In the genomic region with DNA sequence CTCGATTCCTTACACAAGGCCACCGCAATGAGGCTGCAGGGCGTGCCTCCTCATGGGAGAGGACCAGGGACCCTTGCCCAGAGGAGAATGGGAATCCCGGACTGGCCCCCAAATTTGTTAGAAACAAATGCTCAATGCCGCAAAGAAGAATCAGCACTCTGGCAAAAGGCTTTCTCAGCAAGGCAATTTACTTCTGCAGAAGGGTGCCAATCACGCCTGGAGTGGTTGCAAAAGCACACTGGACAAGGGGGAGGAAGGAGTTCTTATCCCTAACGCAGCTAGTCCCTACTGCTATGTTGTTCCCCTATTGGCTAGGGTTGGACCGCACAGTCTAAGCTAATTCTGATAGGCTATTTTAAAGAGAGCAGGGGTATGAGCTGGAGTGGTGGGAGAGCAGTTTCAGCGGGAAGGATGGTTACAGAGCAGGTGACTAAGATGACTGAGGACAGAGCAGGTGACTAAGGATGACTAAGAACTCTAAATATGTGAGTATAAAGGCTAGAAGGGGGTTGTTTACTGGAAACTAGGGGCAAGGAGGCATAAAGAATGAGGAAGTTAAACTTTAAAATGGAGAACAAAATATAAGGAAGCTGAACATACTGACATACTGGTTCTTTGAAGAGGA, we compare ENCODE assay signal across 1 cellular context.
TF ChIP-seq lines count a peak whose summit lies in the region.

No MANE protein-coding gene starts in this region.

TF ChIP-seq in K562, 482 proteins besides CTCF, POLR2A, EP300 and RAD21 (continues in another document):
- TF ChIP-seq EZH2 (IDR thresholded peaks at IDR 0.05; ENCODE audit: borderline replicate concordance, low read depth, low read length), result no peak
- TF ChIP-seq, protein P1, sequence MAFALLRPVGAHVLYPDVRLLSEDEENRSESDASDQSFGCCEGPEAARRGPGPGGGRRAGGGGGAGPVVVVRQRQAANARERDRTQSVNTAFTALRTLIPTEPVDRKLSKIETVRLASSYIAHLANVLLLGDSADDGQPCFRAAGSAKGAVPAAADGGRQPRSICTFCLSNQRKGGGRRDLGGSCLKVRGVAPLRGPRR (CRISPR knock-in tag; IDR thresholded peaks at IDR 0.05), result no peak
- no peak for TF ChIP-seq YY1 (IDR thresholded peaks at IDR 0.05; ENCODE audit: borderline replicate concordance in 1 of 3, control insufficient read depth in 1 of 3, extremely low read depth in 1 of 3, insufficient read depth in 3 of 3, insufficient read length in 1 of 3, insufficient replicate concordance in 2 of 3, low read depth in 1 of 3, low read length in 2 of 3)
- TF ChIP-seq, protein P2, sequence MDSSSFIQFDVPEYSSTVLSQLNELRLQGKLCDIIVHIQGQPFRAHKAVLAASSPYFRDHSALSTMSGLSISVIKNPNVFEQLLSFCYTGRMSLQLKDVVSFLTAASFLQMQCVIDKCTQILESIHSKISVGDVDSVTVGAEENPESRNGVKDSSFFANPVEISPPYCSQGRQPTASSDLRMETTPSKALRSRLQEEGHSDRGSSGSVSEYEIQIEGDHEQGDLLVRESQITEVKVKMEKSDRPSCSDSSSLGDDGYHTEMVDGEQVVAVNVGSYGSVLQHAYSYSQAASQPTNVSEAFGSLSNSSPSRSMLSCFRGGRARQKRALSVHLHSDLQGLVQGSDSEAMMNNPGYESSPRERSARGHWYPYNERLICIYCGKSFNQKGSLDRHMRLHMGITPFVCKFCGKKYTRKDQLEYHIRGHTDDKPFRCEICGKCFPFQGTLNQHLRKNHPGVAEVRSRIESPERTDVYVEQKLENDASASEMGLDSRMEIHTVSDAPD (CRISPR knock-in tag; IDR thresholded peaks at IDR 0.05), result no peak
- no peak for TF ChIP-seq PHF8 (IDR thresholded peaks at IDR 0.05; ENCODE audit: borderline replicate concordance, low read length)
- TF ChIP-seq CBX5 (IDR thresholded peaks at IDR 0.05; ENCODE audit: borderline replicate concordance, low read depth), result peak; percentile 95
- TF ChIP-seq ZEB2 (IDR thresholded peaks at IDR 0.05), result peak; percentile 55; the same call in 1 of the 2 replicates
- no peak for TF ChIP-seq CXXC5 (CRISPR knock-in tag; IDR thresholded peaks at IDR 0.05)
- no peak for TF ChIP-seq RBM25 (IDR thresholded peaks at IDR 0.05; ENCODE audit: low read depth, low read length, severe bottlenecking)
- no peak for TF ChIP-seq GABPA (tag; conservative IDR thresholded peaks at IDR 0.05; ENCODE audit: low read depth)
- TF ChIP-seq MAFG (tag; conservative IDR thresholded peaks at IDR 0.05), result no peak
- no peak for TF ChIP-seq CEBPG (CRISPR knock-in tag; IDR thresholded peaks at IDR 0.05)
- no peak for TF ChIP-seq CEBPG (tag; conservative IDR thresholded peaks at IDR 0.05 in 1 of 2, IDR thresholded peaks at IDR 0.05 in 1 of 2)
- no peak for TF ChIP-seq TBL1XR1 (IDR thresholded peaks at IDR 0.05; ENCODE audit: low read length in 2 of 2)
- TF ChIP-seq RBM34 (IDR thresholded peaks at IDR 0.05; ENCODE audit: borderline replicate concordance, insufficient read depth, low read length), result no peak
- TF ChIP-seq GABPB2 (CRISPR knock-in tag; conservative IDR thresholded peaks at IDR 0.05), result no peak
- TF ChIP-seq TRIM28 (IDR thresholded peaks at IDR 0.05), result peak; percentile 87
- no peak for TF ChIP-seq SIN3B (IDR thresholded peaks at IDR 0.05; ENCODE audit: low read depth)
- TF ChIP-seq BDP1 (IDR thresholded peaks at IDR 0.05; ENCODE audit: insufficient read depth, insufficient read length), result no peak
- TF ChIP-seq STAG1 (CRISPR knock-in tag; IDR thresholded peaks at IDR 0.05; ENCODE audit: borderline replicate concordance), result no peak
- TF ChIP-seq, protein P3, sequence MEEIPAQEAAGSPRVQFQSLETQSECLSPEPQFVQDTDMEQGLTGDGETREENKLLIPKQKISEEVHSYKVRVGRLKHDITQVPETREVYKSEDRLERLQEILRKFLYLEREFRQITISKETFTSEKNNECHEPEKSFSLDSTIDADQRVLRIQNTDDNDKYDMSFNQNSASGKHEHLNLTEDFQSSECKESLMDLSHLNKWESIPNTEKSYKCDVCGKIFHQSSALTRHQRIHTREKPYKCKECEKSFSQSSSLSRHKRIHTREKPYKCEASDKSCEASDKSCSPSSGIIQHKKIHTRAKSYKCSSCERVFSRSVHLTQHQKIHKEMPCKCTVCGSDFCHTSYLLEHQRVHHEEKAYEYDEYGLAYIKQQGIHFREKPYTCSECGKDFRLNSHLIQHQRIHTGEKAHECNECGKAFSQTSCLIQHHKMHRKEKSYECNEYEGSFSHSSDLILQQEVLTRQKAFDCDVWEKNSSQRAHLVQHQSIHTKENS (CRISPR knock-in tag; IDR thresholded peaks at IDR 0.05), result no peak
- no peak for TF ChIP-seq ETV1 (tag; conservative IDR thresholded peaks at IDR 0.05; ENCODE audit: low read depth)
- TF ChIP-seq KAT7 (CRISPR knock-in tag; IDR thresholded peaks at IDR 0.05; ENCODE audit: borderline replicate concordance), result no peak
- TF ChIP-seq ZNF24 (IDR thresholded peaks at IDR 0.05), result no peak
- no peak for TF ChIP-seq ZNF324 (CRISPR knock-in tag; IDR thresholded peaks at IDR 0.05)
- TF ChIP-seq CBX3 (IDR thresholded peaks at IDR 0.05; ENCODE audit: borderline replicate concordance in 1 of 2, low read length in 2 of 2), result peak in 1 of 2 experiments; percentile 98; a peak in 2 of 3 replicates
- TF ChIP-seq HOXB6 (CRISPR knock-in tag; IDR thresholded peaks at IDR 0.05; ENCODE audit: borderline replicate concordance), result no peak
- TF ChIP-seq ADNP (tag; IDR thresholded peaks at IDR 0.05), result no peak
- no peak for TF ChIP-seq SMAD3 (CRISPR knock-in tag; conservative IDR thresholded peaks at IDR 0.05)
- peak; percentile 65; the same call in 1 of the 2 replicates for TF ChIP-seq CBX1 (IDR thresholded peaks at IDR 0.05; ENCODE audit: low read depth)
- TF ChIP-seq ETS2 (tag; IDR thresholded peaks at IDR 0.05; ENCODE audit: borderline replicate concordance, poor library complexity, severe bottlenecking), result no peak
- TF ChIP-seq HDAC6 (IDR thresholded peaks at IDR 0.05; ENCODE audit: low read depth, low read length), result no peak
- no peak for TF ChIP-seq RUNX1 (IDR thresholded peaks at IDR 0.05; ENCODE audit: low read depth)
- TF ChIP-seq SPI1 (IDR thresholded peaks at IDR 0.05; ENCODE audit: borderline replicate concordance, low read depth, low read length), result no peak
- TF ChIP-seq, protein P4, sequence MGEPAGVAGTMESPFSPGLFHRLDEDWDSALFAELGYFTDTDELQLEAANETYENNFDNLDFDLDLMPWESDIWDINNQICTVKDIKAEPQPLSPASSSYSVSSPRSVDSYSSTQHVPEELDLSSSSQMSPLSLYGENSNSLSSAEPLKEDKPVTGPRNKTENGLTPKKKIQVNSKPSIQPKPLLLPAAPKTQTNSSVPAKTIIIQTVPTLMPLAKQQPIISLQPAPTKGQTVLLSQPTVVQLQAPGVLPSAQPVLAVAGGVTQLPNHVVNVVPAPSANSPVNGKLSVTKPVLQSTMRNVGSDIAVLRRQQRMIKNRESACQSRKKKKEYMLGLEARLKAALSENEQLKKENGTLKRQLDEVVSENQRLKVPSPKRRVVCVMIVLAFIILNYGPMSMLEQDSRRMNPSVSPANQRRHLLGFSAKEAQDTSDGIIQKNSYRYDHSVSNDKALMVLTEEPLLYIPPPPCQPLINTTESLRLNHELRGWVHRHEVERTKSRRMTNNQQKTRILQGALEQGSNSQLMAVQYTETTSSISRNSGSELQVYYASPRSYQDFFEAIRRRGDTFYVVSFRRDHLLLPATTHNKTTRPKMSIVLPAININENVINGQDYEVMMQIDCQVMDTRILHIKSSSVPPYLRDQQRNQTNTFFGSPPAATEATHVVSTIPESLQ (CRISPR knock-in tag; IDR thresholded peaks at IDR 0.05), result no peak
- no peak for TF ChIP-seq ZNF699 (CRISPR knock-in tag; IDR thresholded peaks at IDR 0.05; ENCODE audit: insufficient replicate concordance)
- TF ChIP-seq, protein P5, sequence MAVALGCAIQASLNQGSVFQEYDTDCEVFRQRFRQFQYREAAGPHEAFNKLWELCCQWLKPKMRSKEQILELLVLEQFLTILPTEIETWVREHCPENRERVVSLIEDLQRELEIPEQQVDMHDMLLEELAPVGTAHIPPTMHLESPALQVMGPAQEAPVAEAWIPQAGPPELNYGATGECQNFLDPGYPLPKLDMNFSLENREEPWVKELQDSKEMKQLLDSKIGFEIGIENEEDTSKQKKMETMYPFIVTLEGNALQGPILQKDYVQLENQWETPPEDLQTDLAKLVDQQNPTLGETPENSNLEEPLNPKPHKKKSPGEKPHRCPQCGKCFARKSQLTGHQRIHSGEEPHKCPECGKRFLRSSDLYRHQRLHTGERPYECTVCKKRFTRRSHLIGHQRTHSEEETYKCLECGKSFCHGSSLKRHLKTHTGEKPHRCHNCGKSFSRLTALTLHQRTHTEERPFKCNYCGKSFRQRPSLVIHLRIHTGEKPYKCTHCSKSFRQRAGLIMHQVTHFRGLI (CRISPR knock-in tag; IDR thresholded peaks at IDR 0.05), result no peak
- TF ChIP-seq, protein P6, sequence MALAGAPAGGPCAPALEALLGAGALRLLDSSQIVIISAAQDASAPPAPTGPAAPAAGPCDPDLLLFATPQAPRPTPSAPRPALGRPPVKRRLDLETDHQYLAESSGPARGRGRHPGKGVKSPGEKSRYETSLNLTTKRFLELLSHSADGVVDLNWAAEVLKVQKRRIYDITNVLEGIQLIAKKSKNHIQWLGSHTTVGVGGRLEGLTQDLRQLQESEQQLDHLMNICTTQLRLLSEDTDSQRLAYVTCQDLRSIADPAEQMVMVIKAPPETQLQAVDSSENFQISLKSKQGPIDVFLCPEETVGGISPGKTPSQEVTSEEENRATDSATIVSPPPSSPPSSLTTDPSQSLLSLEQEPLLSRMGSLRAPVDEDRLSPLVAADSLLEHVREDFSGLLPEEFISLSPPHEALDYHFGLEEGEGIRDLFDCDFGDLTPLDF (CRISPR knock-in tag; IDR thresholded peaks at IDR 0.05), result no peak
- TF ChIP-seq MAZ (CRISPR knock-in tag; conservative IDR thresholded peaks at IDR 0.05 in 1 of 2, IDR thresholded peaks at IDR 0.05 in 1 of 2), result no peak
- TF ChIP-seq BRCA1 (IDR thresholded peaks at IDR 0.05), result no peak
- TF ChIP-seq BRCA1 (CRISPR knock-in tag; IDR thresholded peaks at IDR 0.05), result no peak
- TF ChIP-seq SMARCC2 (IDR thresholded peaks at IDR 0.05; ENCODE audit: low read depth), result no peak
- TF ChIP-seq NFXL1 (CRISPR knock-in tag; IDR thresholded peaks at IDR 0.05), result no peak
- peak; percentile 21 to 62; a peak in 2 of 4 replicates for TF ChIP-seq TRIM24 (IDR thresholded peaks at IDR 0.05)
- TF ChIP-seq ZNF707 (CRISPR knock-in tag; conservative IDR thresholded peaks at IDR 0.05), result no peak
- TF ChIP-seq, protein P7, sequence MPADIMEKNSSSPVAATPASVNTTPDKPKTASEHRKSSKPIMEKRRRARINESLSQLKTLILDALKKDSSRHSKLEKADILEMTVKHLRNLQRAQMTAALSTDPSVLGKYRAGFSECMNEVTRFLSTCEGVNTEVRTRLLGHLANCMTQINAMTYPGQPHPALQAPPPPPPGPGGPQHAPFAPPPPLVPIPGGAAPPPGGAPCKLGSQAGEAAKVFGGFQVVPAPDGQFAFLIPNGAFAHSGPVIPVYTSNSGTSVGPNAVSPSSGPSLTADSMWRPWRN (IDR thresholded peaks at IDR 0.05; ENCODE audit: low read depth), result no peak
- TF ChIP-seq NFE2L1 (tag; IDR thresholded peaks at IDR 0.05; ENCODE audit: borderline replicate concordance, low read depth), result no peak
- TF ChIP-seq, protein P8, sequence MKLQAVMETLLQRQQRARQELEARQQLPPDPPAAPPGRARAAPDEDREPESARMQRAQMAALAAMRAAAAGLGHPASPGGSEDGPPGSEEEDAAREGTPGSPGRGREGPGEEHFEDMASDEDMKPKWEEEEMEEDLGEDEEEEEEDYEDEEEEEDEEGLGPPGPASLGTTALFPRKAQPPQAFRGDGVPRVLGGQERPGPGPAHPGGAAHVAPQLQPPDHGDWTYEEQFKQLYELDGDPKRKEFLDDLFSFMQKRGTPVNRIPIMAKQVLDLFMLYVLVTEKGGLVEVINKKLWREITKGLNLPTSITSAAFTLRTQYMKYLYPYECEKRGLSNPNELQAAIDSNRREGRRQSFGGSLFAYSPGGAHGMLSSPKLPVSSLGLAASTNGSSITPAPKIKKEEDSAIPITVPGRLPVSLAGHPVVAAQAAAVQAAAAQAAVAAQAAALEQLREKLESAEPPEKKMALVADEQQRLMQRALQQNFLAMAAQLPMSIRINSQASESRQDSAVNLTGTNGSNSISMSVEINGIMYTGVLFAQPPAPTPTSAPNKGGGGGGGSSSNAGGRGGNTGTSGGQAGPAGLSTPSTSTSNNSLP (IDR thresholded peaks at IDR 0.05; ENCODE audit: borderline replicate concordance, low read depth, low read length), result no peak
- TF ChIP-seq NFATC3 (IDR thresholded peaks at IDR 0.05), result no peak
- TF ChIP-seq, protein P9, sequence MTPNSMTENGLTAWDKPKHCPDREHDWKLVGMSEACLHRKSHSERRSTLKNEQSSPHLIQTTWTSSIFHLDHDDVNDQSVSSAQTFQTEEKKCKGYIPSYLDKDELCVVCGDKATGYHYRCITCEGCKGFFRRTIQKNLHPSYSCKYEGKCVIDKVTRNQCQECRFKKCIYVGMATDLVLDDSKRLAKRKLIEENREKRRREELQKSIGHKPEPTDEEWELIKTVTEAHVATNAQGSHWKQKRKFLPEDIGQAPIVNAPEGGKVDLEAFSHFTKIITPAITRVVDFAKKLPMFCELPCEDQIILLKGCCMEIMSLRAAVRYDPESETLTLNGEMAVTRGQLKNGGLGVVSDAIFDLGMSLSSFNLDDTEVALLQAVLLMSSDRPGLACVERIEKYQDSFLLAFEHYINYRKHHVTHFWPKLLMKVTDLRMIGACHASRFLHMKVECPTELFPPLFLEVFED (CRISPR knock-in tag; conservative IDR thresholded peaks at IDR 0.05), result no peak
- no peak for TF ChIP-seq GATAD2A (IDR thresholded peaks at IDR 0.05)
- no peak for TF ChIP-seq HNRNPUL1 (IDR thresholded peaks at IDR 0.05; ENCODE audit: low read length)
- no peak for TF ChIP-seq TEAD4 (IDR thresholded peaks at IDR 0.05; ENCODE audit: low read length)
- no peak for TF ChIP-seq TEAD4 (CRISPR knock-in tag; IDR thresholded peaks at IDR 0.05; ENCODE audit: borderline replicate concordance)
- no peak for TF ChIP-seq BCL6 (CRISPR knock-in tag; IDR thresholded peaks at IDR 0.05)
- TF ChIP-seq CREBBP (IDR thresholded peaks at IDR 0.05; ENCODE audit: low read depth, low read length), result no peak
